Comparison of ENCODE assay signal across 16 cellular contexts in the genomic region with DNA sequence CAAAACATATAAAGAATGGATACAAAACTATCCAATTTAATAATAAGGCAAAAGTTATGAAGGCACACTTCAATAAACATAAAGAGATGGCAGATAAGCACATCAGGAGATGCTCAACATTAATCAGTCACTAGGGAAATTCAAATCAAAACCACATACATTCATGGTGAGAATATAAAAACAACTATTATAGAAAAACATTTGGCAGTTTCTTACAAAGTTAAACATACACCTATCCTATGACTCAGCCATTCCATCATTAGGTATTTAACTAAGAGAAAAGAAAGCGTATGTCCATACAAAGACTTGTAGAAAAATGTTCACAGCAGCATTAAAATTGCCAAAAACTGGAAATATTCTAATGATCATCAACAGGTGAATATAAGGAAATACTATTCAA. TPM values are rescaled to one million over a fixed set of nuclear protein-coding genes. Genes with fewer than 3 reads are reported as not detected.
DNase-seq lines count a peak whose midpoint lies in the region; ATAC-seq, FAIRE-seq and TF ChIP-seq lines count a peak whose summit lies in the region.
"Had no signal": no experiment of that assay in that cellular context is flagged by ENCODE, and none has a peak within 500 bp of the region (broad histone marks: within the 10 kb centered on the region; RNA-seq: fewer than 3 reads in every experiment).

No MANE protein-coding gene starts in this region.

- intact Hi-C loops in mammary epithelial cell (cut with micrococcal nuclease) (no loop called here), MCF 10A (cut with micrococcal nuclease) (no loop called here)

- H2AFZ ChIP-seq in mammary epithelial cell (ENCODE audit: low read depth, low read length): no peak overlapping the region

- TSS peak; percentile 49 for BruUV-seq in mammary epithelial cell (replicated peaks; lab: Mats Ljungman, UMichigan)
- no TSS peak for BruUV-seq in MCF 10A (replicated peaks; lab: Mats Ljungman, UMichigan)

- in situ Hi-C loops in mammary epithelial cell (cut with MboI; ENCODE audit: low sequenced_read_pairs in 2 of 2): no loop called here

- no peak overlapping the region for H3K4me2 ChIP-seq in mammary epithelial cell (ENCODE audit: insufficient read depth, low read depth, low read length)
- H3K4me2 ChIP-seq: BLaER1 treated with 17β-estradiol and CSF1 and Interleukin-3, amounts not matched to agents 10 nM and 100 nM had no signal

- peak; percentile 75 for FAIRE-seq in RCC 7860 (lab: Jason Lieb, UNC)
- FAIRE-seq: GM12892 had no signal

- H3K9me3 Mint-ChIP-seq in MCF 10A (ENCODE audit: unreplicated experiment): peaks cover 10% of the 10 kb centered on the region
- H3K9me3 Mint-ChIP-seq in activated CD4-positive, alpha-beta T cell treated with anti-CD3 and anti-CD28 coated beads, Interleukin-2, amount 10 ng/mL, durations not matched to agents 7 days and 5 days: peaks cover 13% of the 10 kb centered on the region

- POLR2A ChIA-PET in MCF 10A (lab: Yijun Ruan, JAX): no interaction called here
- POLR2A ChIA-PET in activated CD4-positive, alpha-beta T cell treated with anti-CD3 and anti-CD28 coated beads, Interleukin-2, amount 10 ng/mL, durations not matched to agents 7 days and 5 days (lab: Charles Lee): no interaction called here

- WGBS in mammary epithelial cell (ENCODE audit: low coverage, missing lambda C conversion rate): 100% methylated on average over 1 of the region's 1 CpG

- no peaks in the 10 kb centered on the region for H3K4me1 ChIP-seq in mammary epithelial cell (ENCODE audit: insufficient read depth, low read length)
- H3K4me1 ChIP-seq: BLaER1 treated with 17β-estradiol and CSF1 and Interleukin-3, amounts not matched to agents 10 nM and 100 nM had no signal

- no peak overlapping the region for H3K27ac ChIP-seq in mammary epithelial cell (ENCODE audit: insufficient read depth, low read depth, low read length)
- H3K27ac ChIP-seq: 22Rv1; BLaER1 treated with 17β-estradiol and CSF1 and Interleukin-3, amounts not matched to agents 10 nM and 100 nM had no signal

- H3K27ac Mint-ChIP-seq in MCF 10A (ENCODE audit: low read depth, unreplicated experiment): no peak overlapping the region
- no peak overlapping the region for H3K27ac Mint-ChIP-seq in activated CD4-positive, alpha-beta T cell treated with anti-CD3 and anti-CD28 coated beads, Interleukin-2, amount 10 ng/mL, durations not matched to agents 7 days and 5 days
- H3K27ac Mint-ChIP-seq: CD4-positive, CD25-positive, alpha-beta regulatory T cell; H9 had no signal

- DNase-seq in mammary epithelial cell (peak; percentile 21), MCF 10A (ENCODE audit: unreplicated experiment) (no peak), RCC 7860 (ENCODE audit: low spot score) (peak; percentile 48), glomerular visceral epithelial cell (ENCODE audit: extremely low spot score) (peak; percentile 22), renal cortical epithelial cell (ENCODE audit: low read depth) (peak; percentile 77)
- no peak for DNase-seq in activated CD4-positive, alpha-beta T cell treated with anti-CD3 and anti-CD28 coated beads, Interleukin-2, amount 10 ng/mL, durations not matched to agents 7 days and 5 days
- DNase-seq: CD4-positive, CD25-positive, alpha-beta regulatory T cell; DND-41; GDM1; GOT3; H9 had no signal

- no peaks in the 10 kb centered on the region for H4K20me1 ChIP-seq in mammary epithelial cell (ENCODE audit: insufficient read depth, low read length)
- H4K20me1 ChIP-seq: BLaER1 treated with 17β-estradiol and CSF1 and Interleukin-3, amounts not matched to agents 10 nM and 100 nM had no signal

- peaks cover 22% of the 10 kb centered on the region for H3K4me1 Mint-ChIP-seq in MCF 10A (ENCODE audit: insufficient read depth, unreplicated experiment)
- peaks cover 6% of the 10 kb centered on the region for H3K4me1 Mint-ChIP-seq in activated CD4-positive, alpha-beta T cell treated with anti-CD3 and anti-CD28 coated beads, Interleukin-2, amount 10 ng/mL, durations not matched to agents 7 days and 5 days
- H3K4me1 Mint-ChIP-seq: H9 had no signal

- dilution Hi-C loops in mammary epithelial cell (cut with HindIII; ENCODE audit: low sequenced_read_pairs): no loop called here

- no peaks in the 10 kb centered on the region for H3K27me3 Mint-ChIP-seq in MCF 10A (ENCODE audit: insufficient read depth, unreplicated experiment)
- no peaks in the 10 kb centered on the region for H3K27me3 Mint-ChIP-seq in activated CD4-positive, alpha-beta T cell treated with anti-CD3 and anti-CD28 coated beads, Interleukin-2, amount 10 ng/mL, durations not matched to agents 7 days and 5 days
- H3K27me3 Mint-ChIP-seq: CD4-positive, CD25-positive, alpha-beta regulatory T cell had no signal

- H3K9me3 ChIP-seq in mammary epithelial cell (replicated peaks; ENCODE audit: insufficient read depth, low read length): no peaks in the 10 kb centered on the region

- TF ChIP-seq CTCF in mammary epithelial cell (conservative IDR thresholded peaks at IDR 0.05 in 1 of 2, IDR thresholded peaks at IDR 0.05 in 1 of 2; ENCODE audit: extremely low read depth in 1 of 2, insufficient read depth in 1 of 2, low read depth in 1 of 2, low read length in 2 of 2): no peak
- no peak for TF ChIP-seq CTCF in MCF 10A (IDR thresholded peaks at IDR 0.05; ENCODE audit: unreplicated experiment)

- H3K27me3 ChIP-seq in mammary epithelial cell (ENCODE audit: insufficient read depth, low read length): no peaks in the 10 kb centered on the region
- H3K27me3 ChIP-seq: BLaER1 treated with 17β-estradiol and CSF1 and Interleukin-3, amounts not matched to agents 10 nM and 100 nM had no signal

- H3K4me3 Mint-ChIP-seq in MCF 10A (ENCODE audit: unreplicated experiment): no peak overlapping the region
- H3K4me3 Mint-ChIP-seq in activated CD4-positive, alpha-beta T cell treated with anti-CD3 and anti-CD28 coated beads, Interleukin-2, amount 10 ng/mL, durations not matched to agents 7 days and 5 days: no peak overlapping the region
- H3K4me3 Mint-ChIP-seq: CD4-positive, CD25-positive, alpha-beta regulatory T cell; H9 had no signal

- H3K79me2 ChIP-seq in mammary epithelial cell (ENCODE audit: insufficient read depth, low read length): no peaks in the 10 kb centered on the region

- ATAC-seq in HG02763 (IDR thresholded peaks at IDR 0.05; ENCODE audit: unreplicated experiment): no peak
- ATAC-seq in GM21619 (IDR thresholded peaks at IDR 0.05; ENCODE audit: unreplicated experiment): no peak

- peaks cover 2% of the 10 kb centered on the region for H3K36me3 ChIP-seq in mammary epithelial cell (ENCODE audit: insufficient read depth, low read length)

- H3K9ac ChIP-seq in mammary epithelial cell (ENCODE audit: insufficient read depth, low read length): no peak overlapping the region
- H3K9ac ChIP-seq: BLaER1 treated with 17β-estradiol and CSF1 and Interleukin-3, amounts not matched to agents 10 nM and 100 nM had no signal

- peaks cover 19% of the 10 kb centered on the region for H3K36me3 Mint-ChIP-seq in MCF 10A (ENCODE audit: insufficient read depth, unreplicated experiment)
- peaks cover 30% of the 10 kb centered on the region for H3K36me3 Mint-ChIP-seq in activated CD4-positive, alpha-beta T cell treated with anti-CD3 and anti-CD28 coated beads, Interleukin-2, amount 10 ng/mL, durations not matched to agents 7 days and 5 days (ENCODE audit: low read depth)

- CTCF ChIA-PET in mammary epithelial cell (lab: Charles Lee; ENCODE audit: low non-redundant PET): no interaction called here
- CTCF ChIA-PET in MCF 10A (lab: Yijun Ruan, JAX): interaction anchor here (0.9 kb wide), 1 partner anchor 15 kb away, joined by 3 read pairs; no protein-coding TSS in a partner anchor
- CTCF ChIA-PET in activated CD4-positive, alpha-beta T cell treated with anti-CD3 and anti-CD28 coated beads, Interleukin-2, amount 10 ng/mL, durations not matched to agents 7 days and 5 days (lab: Charles Lee): no interaction called here

- H3K4me3 ChIP-seq in mammary epithelial cell (replicated peaks in 1 of 3; ENCODE audit: insufficient read depth in 1 of 3, low read depth in 2 of 3, low read length in 3 of 3): no peak overlapping the region
- H3K4me3 ChIP-seq: BLaER1 treated with 17β-estradiol and CSF1 and Interleukin-3, amounts not matched to agents 10 nM and 100 nM had no signal

RNA-seq across cellular contexts. Expression of a gene that starts 44.3 kb away (rescaled TPM):
- total RNA-seq in mammary epithelial cell (10 to 100 TPM; 28.8 to 33.9 TPM), MCF 10A (2022) (29.2 and 41.1 TPM in 2 replicates), renal cortical epithelial cell (29.2 and 55.7 TPM in 2 replicates)
- polyA plus RNA-seq in mammary epithelial cell: 18.3 TPM
- polyA minus RNA-seq in mammary epithelial cell: 19.2 TPM
- 10 to 100 TPM; 21.6 to 24.1 TPM for total RNA-seq in activated CD4-positive, alpha-beta T cell treated with anti-CD3 and anti-CD28 coated beads, Interleukin-2, amount 10 ng/mL, durations not matched to agents 7 days and 5 days

Comparison
In these comparisons a context has a peak if more than half of its experiments do, and no peak if none do; other contexts are left out.
1. DNase-seq: peak in mammary epithelial cell (single experiment), RCC 7860 (single experiment), glomerular visceral epithelial cell (single experiment) and renal cortical epithelial cell (single experiment); none in MCF 10A (single experiment) and activated CD4-positive, alpha-beta T cell treated with anti-CD3 and anti-CD28 coated beads, Interleukin-2, amount 10 ng/mL, durations not matched to agents 7 days and 5 days (single experiment).